ENCODE assay signal across 28 cellular contexts in genomic region chr3:153789380-153789779, GRCh38.
"Had no signal": no experiment of that assay in that cellular context is flagged by ENCODE, and none has a peak within 500 bp of the region (broad histone marks: within the 10 kb centered on the region; RNA-seq: fewer than 3 reads in every experiment).

No MANE protein-coding gene starts in this region.

- H3K27ac Mint-ChIP-seq: natural killer cell; nephron; neural progenitor cell; progenitor cell of endocrine pancreas; stimulated activated naive B cell treated with anti-CD40 and anti-IgM and Interleukin-4, amounts not matched to agents 10 μg/mL and 1 μg/mL and 100 μg/mL, for 72 hours; stimulated activated naive CD8-positive, alpha-beta T cell treated with anti-CD3 and anti-CD28 coated beads, Interleukin-15, Interleukin-2, amounts not matched to agents 100 ng/mL and 50 ng/mL, for 24 hours; type B pancreatic cell had no signal

- H3K9ac ChIP-seq: neural progenitor cell, parathyroid adenoma had no signal

- H2AFZ ChIP-seq: neural progenitor cell, parathyroid adenoma had no signal

- H3K4me3 ChIP-seq: neural progenitor cell, ovary, psoas muscle, right lobe of liver, sigmoid colon, stomach, thoracic aorta, thyroid gland, tibial nerve, upper lobe of right lung, uterus had no signal

- H3K36me3 ChIP-seq: neural progenitor cell, ovary, right lobe of liver, sigmoid colon, stomach, thoracic aorta, thyroid gland, tibial nerve, upper lobe of right lung, uterus had no signal

- H3K27ac ChIP-seq: neural progenitor cell, ovary, parathyroid adenoma, psoas muscle, right lobe of liver, sigmoid colon, stomach, thoracic aorta, thyroid gland, upper lobe of right lung, uterus had no signal

- H3K9me3 ChIP-seq: ovary, psoas muscle, right lobe of liver, sigmoid colon, stomach, thoracic aorta, thyroid gland, tibial nerve, upper lobe of right lung, uterus had no signal

- H3K27me3 ChIP-seq: neural progenitor cell, ovary, right lobe of liver, sigmoid colon, stomach, thyroid gland, tibial nerve, upper lobe of right lung, uterus had no signal

- H3K4me3 Mint-ChIP-seq: natural killer cell; nephron; neural progenitor cell; stimulated activated effector memory CD8-positive, alpha-beta T cell treated with anti-CD3 and anti-CD28 coated beads, Interleukin-12 subunit alpha, Interleukin-12 subunit beta, amount 100 ng/mL, for 72 hours; stimulated activated naive B cell treated with anti-CD40 and anti-IgM and Interleukin-4, amounts not matched to agents 10 μg/mL and 1 μg/mL and 100 μg/mL, for 72 hours; stimulated activated naive CD8-positive, alpha-beta T cell treated with anti-CD3 and anti-CD28 coated beads, Interleukin-15, Interleukin-2, amounts not matched to agents 100 ng/mL and 50 ng/mL, for 24 hours; type B pancreatic cell had no signal

- DNase-seq: natural killer cell; occipital lobe; ovary; posterior cingulate gyrus; psoas muscle; right cardiac atrium; right lobe of liver; sigmoid colon; small intestine; stimulated activated CD4-positive, alpha-beta T cell treated with anti-CD3 and anti-CD28 coated beads, Interleukin-15, amount 100 ng/mL, for 24 hours; stimulated activated CD4-positive, alpha-beta T cell treated with anti-CD3 and anti-CD28 coated beads, Interleukin-2, amount 100 ng/mL, for 24 hours; stimulated activated CD4-positive, alpha-beta T cell treated with anti-CD3 and anti-CD28 coated beads, Interleukin-2, amount 100 ng/mL, for 48 hours; stimulated activated CD4-positive, alpha-beta T cell treated with anti-CD3 and anti-CD28 coated beads, Interleukin-4, amount 100 ng/mL, for 24 hours; stimulated activated naive B cell treated with anti-CD40 and anti-IgM and Interleukin-4, amounts not matched to agents 10 μg/mL and 1 μg/mL and 100 μg/mL, for 72 hours; stimulated activated naive CD4-positive, alpha-beta T cell treated with Interleukin-2 at 50 U/mL for 16 hours; stomach; thyroid gland; upper lobe of right lung; uterus had no signal

- H3K79me2 ChIP-seq: parathyroid adenoma had no signal

- H3K27me3 Mint-ChIP-seq: progenitor cell of endocrine pancreas; stimulated activated naive B cell treated with anti-CD40 and anti-IgM and Interleukin-4, amounts not matched to agents 10 μg/mL and 1 μg/mL and 100 μg/mL, for 72 hours; type B pancreatic cell had no signal

- H3K4me1 Mint-ChIP-seq: natural killer cell; neural progenitor cell; stimulated activated effector memory CD8-positive, alpha-beta T cell treated with anti-CD3 and anti-CD28 coated beads, Interleukin-12 subunit alpha, Interleukin-12 subunit beta, amount 100 ng/mL, for 72 hours; stimulated activated naive B cell treated with anti-CD40 and anti-IgM and Interleukin-4, amounts not matched to agents 10 μg/mL and 1 μg/mL and 100 μg/mL, for 72 hours had no signal

- H3K4me1 ChIP-seq: parathyroid adenoma, psoas muscle, right lobe of liver, stomach, thyroid gland, upper lobe of right lung, uterus had no signal

- H3K36me3 Mint-ChIP-seq: natural killer cell; neural progenitor cell; stimulated activated effector memory CD8-positive, alpha-beta T cell treated with anti-CD3 and anti-CD28 coated beads, Interleukin-12 subunit alpha, Interleukin-12 subunit beta, amount 100 ng/mL, for 72 hours; stimulated activated naive B cell treated with anti-CD40 and anti-IgM and Interleukin-4, amounts not matched to agents 10 μg/mL and 1 μg/mL and 100 μg/mL, for 72 hours; type B pancreatic cell had no signal

- H3K9me3 Mint-ChIP-seq: neural progenitor cell; stimulated activated effector memory CD8-positive, alpha-beta T cell treated with anti-CD3 and anti-CD28 coated beads, Interleukin-12 subunit alpha, Interleukin-12 subunit beta, amount 100 ng/mL, for 72 hours had no signal

- H3K4me2 ChIP-seq: neural progenitor cell had no signal

- FAIRE-seq: small intestine had no signal
